Comparison of ENCODE assay signal across 8 cellular contexts in genomic region chr2:197378494-197378972, GRCh38. TPM values are rescaled to one million over a fixed set of nuclear protein-coding genes. Genes with fewer than 3 reads are reported as not detected.
DNase-seq lines count a peak whose midpoint lies in the region; ATAC-seq and TF ChIP-seq lines count a peak whose summit lies in the region.

No MANE protein-coding gene starts in this region.

- POLR2A ChIA-PET in RWPE1 (lab: Yijun Ruan, JAX; ENCODE audit: low non-redundant PET), result no interaction called here

- peak; percentile 76 for TF ChIP-seq CTCF in RWPE1 (conservative IDR thresholded peaks at IDR 0.05; ENCODE audit: low read depth)
- TF ChIP-seq CTCF in upper lobe of right lung (IDR thresholded peaks at IDR 0.05), result peak; percentile 78

- H3K27me3 ChIP-seq in upper lobe of right lung, result no peaks in the 10 kb centered on the region

- H3K36me3 ChIP-seq in upper lobe of right lung, result no peaks in the 10 kb centered on the region

- H3K9me3 ChIP-seq in upper lobe of right lung, result no peaks in the 10 kb centered on the region

- H3K4me1 ChIP-seq in upper lobe of right lung, result no peaks in the 10 kb centered on the region

- CTCF ChIA-PET in RWPE1 (lab: Yijun Ruan, JAX), result interaction anchor here (0.6 to 1.4 kb wide), 6 partner anchors 29 to 1575 kb away, joined by 3 to 11 read pairs (median 4); no protein-coding TSS in a partner anchor

- DNase-seq in ELR (ENCODE audit: low read depth) (peak; percentile 61), Kasumi-1 (lab: John Stamatoyannopoulos, UW) (peak; percentile 57 to 81), RWPE1 (ENCODE audit: low spot score) (peak; percentile 71), globus pallidus (ENCODE audit: low spot score) (peak; percentile 59), pons (ENCODE audit: low spot score) (peak; percentile 71), upper lobe of right lung (no peak)
- peak in 3 of 4 experiments; percentile 8 to 44 (median 36) for DNase-seq in activated naive CD4-positive, alpha-beta T cell (lab: John Stamatoyannopoulos, UW)
- DNase-seq in NK-92 treated with Interleukin-12 subunit alpha and Interleukin-12 subunit beta, amount 100 ng/mL, for 24 hours (lab: John Stamatoyannopoulos, UW), result no peak

- no peak overlapping the region for H3K27ac ChIP-seq in RWPE1
- H3K27ac ChIP-seq in upper lobe of right lung, result no peak overlapping the region

- intact Hi-C loops in upper lobe of right lung (cut with DNase I), result loop anchor here (10.0 kb wide), 1 partner anchor 364 kb away; no protein-coding TSS in a partner anchor

- no peak overlapping the region for H3K4me3 ChIP-seq in upper lobe of right lung

- peak; percentile 90 for ATAC-seq in upper lobe of right lung

RNA-seq across cellular contexts. Expression of gene SF3B1, which starts 56.3 kb away (rescaled TPM):
- 252 TPM for total RNA-seq in upper lobe of right lung

Comparison
In these comparisons a context has a peak if more than half of its experiments do, and no peak if none do; other contexts are left out.
1. DNase-seq: peak in ELR (single experiment), Kasumi-1 (2 of 2), RWPE1 (single experiment), activated naive CD4-positive, alpha-beta T cell (3 of 4), globus pallidus (single experiment) and pons (single experiment); none in upper lobe of right lung (single experiment) and NK-92 treated with Interleukin-12 subunit alpha and Interleukin-12 subunit beta, amount 100 ng/mL, for 24 hours (single experiment).